Comparison of ENCODE assay signal across 8 cellular contexts in the genomic region with DNA sequence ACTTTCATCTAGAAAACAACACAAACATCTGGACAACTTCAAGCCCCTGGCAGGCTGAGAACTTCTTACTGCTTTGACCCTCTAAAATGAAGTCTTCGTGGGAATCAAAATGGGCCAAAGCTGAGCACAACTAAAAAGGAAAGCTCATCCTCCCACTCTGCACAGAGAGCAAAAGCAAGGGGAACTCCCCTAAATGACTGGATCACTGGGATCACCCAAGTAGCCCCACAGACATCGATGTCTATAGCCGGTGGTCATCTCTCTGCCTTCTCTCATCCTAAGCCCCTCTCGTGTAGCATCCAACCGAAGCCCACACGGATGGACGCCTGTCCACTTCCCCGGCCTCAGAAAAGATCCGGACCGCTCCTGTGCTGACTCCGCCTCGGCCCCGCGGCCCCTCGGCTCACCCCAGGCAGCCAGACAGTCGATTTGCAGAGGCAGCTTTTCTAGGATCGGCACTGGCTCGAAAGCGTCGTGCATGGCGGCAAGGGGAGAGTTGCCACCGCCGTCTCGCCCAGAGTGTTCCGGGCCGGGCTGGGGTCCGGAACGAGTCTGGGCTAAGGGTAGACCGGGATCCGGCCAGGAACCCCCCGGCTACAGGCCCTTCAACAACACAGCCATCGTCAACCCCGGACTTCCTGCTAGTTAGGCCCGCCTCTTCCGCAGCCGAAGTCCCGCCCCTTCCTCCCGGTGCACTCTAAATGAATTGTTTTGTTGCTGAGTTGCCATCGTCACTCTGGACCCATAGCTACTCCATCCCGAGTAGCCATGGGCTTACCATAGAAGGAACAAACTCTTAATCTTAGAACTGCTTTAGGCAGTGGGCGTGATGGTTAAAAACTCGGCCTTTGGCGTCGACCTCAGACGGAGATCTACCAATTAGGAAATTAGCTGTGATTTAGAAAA. TPM values are rescaled to one million over a fixed set of nuclear protein-coding genes. Genes with fewer than 3 reads are reported as not detected.
A peak's percentile ranks its signal among the peaks of the same experiment; 100 is the strongest.
DNase-seq lines count a peak whose midpoint lies in the region; ATAC-seq and TF ChIP-seq lines count a peak whose summit lies in the region.

A gene with protein sequence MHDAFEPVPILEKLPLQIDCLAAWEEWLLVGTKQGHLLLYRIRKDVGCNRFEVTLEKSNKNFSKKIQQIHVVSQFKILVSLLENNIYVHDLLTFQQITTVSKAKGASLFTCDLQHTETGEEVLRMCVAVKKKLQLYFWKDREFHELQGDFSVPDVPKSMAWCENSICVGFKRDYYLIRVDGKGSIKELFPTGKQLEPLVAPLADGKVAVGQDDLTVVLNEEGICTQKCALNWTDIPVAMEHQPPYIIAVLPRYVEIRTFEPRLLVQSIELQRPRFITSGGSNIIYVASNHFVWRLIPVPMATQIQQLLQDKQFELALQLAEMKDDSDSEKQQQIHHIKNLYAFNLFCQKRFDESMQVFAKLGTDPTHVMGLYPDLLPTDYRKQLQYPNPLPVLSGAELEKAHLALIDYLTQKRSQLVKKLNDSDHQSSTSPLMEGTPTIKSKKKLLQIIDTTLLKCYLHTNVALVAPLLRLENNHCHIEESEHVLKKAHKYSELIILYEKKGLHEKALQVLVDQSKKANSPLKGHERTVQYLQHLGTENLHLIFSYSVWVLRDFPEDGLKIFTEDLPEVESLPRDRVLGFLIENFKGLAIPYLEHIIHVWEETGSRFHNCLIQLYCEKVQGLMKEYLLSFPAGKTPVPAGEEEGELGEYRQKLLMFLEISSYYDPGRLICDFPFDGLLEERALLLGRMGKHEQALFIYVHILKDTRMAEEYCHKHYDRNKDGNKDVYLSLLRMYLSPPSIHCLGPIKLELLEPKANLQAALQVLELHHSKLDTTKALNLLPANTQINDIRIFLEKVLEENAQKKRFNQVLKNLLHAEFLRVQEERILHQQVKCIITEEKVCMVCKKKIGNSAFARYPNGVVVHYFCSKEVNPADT (minus strand): TSS at position 631 of the 906 bp plus-strand sequence. CDS start 151 bp downstream, at position 480.

- peak within 1 kb of the TSS; percentile 73 for H3K4me3 ChIP-seq in CD8-positive, alpha-beta T cell (ENCODE audit: low read depth, low read length)

- peaks cover 6% of the 10 kb centered on the region for H3K36me3 ChIP-seq in CD8-positive, alpha-beta T cell (ENCODE audit: insufficient read depth, low read length)

- no peaks in the 10 kb centered on the region for H3K27me3 ChIP-seq in CD8-positive, alpha-beta T cell (ENCODE audit: insufficient read depth, low read length)

- no peak for TF ChIP-seq CTCF in CD8-positive, alpha-beta T cell (IDR thresholded peaks at IDR 0.05)

- intact Hi-C loops in CD8-positive, alpha-beta T cell (cut with DNase I, micrococcal nuclease) = loop anchor here (1.0 to 10.0 kb wide), 8 partner anchors 65 to 1316 kb away; partner anchors contain the start of genes GANC (in 2 of the 2), TMEM87A (in 2 of the 2), TTBK2 (in 2 of the 2) and CDAN1 (in 1 of the 2)

- H3K4me1 ChIP-seq in CD8-positive, alpha-beta T cell (ENCODE audit: insufficient read depth, low read length) = peaks cover 23% of the 10 kb centered on the region

- POLR2A ChIA-PET in CD8-positive, alpha-beta T cell (lab: Charles Lee) = interaction anchor here (0.7 to 2.4 kb wide), 5 partner anchors 9 to 65 kb away, joined by 3 to 8 read pairs (median 4); partner anchors contain the start of genes GANC and TMEM87A
- POLR2A ChIA-PET in activated CD8-positive, alpha-beta memory T cell treated with anti-CD3 and anti-CD28 coated beads for 36 hours (lab: Charles Lee) = interaction anchor here (0.5 to 1.7 kb wide), 6 partner anchors 14 to 169 kb away, joined by 3 to 11 read pairs (median 6); partner anchors contain the start of genes GANC and TMEM87A

- H3K9me3 ChIP-seq in CD8-positive, alpha-beta T cell (ENCODE audit: low read length) = no peaks in the 10 kb centered on the region

- peak within 1 kb of the TSS; percentile 97 for H3K4me3 Mint-ChIP-seq in CD8-positive, alpha-beta T cell
- H3K4me3 Mint-ChIP-seq in effector memory CD8-positive, alpha-beta T cell = peak within 1 kb of the TSS; percentile 94 to 95

- H3K4me1 Mint-ChIP-seq in CD8-positive, alpha-beta T cell (ENCODE audit: low read depth) = peaks cover 40% of the 10 kb centered on the region
- H3K4me1 Mint-ChIP-seq in effector memory CD8-positive, alpha-beta T cell (ENCODE audit: low read depth in 2 of 2) = peaks cover 28 to 38% of the 10 kb centered on the region in 2 donors

- peak; percentile 65 to 87 (median 82) for DNase-seq in CD8-positive, alpha-beta T cell
- DNase-seq in HS-5 (ENCODE audit: low read depth) (peak; percentile 45), NOMO-1 (lab: John Stamatoyannopoulos, UW; ENCODE audit: unreplicated experiment in 2 of 2) (peak; percentile 80 to 86), lung microvascular endothelial cell (ENCODE audit: low read depth in 2 of 2) (peak; percentile 92 to 94)
- DNase-seq in effector memory CD8-positive, alpha-beta T cell = peak; percentile 77 to 80 (median 79)
- peak; percentile 64 to 65 (median 65) for DNase-seq in stimulated activated CD4-positive, alpha-beta T cell treated with anti-CD3 and anti-CD28 coated beads, TNF-alpha, amount 100 ng/mL, for 4 hours (ENCODE audit: low read depth in 3 of 3)

- no peaks in the 10 kb centered on the region for H3K9me3 Mint-ChIP-seq in CD8-positive, alpha-beta T cell
- no peaks in the 10 kb centered on the region for H3K9me3 Mint-ChIP-seq in effector memory CD8-positive, alpha-beta T cell

- peaks cover 50% of the 10 kb centered on the region for H3K36me3 Mint-ChIP-seq in CD8-positive, alpha-beta T cell
- H3K36me3 Mint-ChIP-seq in effector memory CD8-positive, alpha-beta T cell (ENCODE audit: insufficient read depth) = peaks cover 19% of the 10 kb centered on the region

- H3K27ac Mint-ChIP-seq in CD8-positive, alpha-beta T cell = peak within 1 kb of the TSS; percentile 95
- peak within 1 kb of the TSS; percentile 91 to 97 for H3K27ac Mint-ChIP-seq in effector memory CD8-positive, alpha-beta T cell

- CTCF ChIA-PET in CD8-positive, alpha-beta T cell (lab: Charles Lee) = interaction anchor here (0.6 kb wide), 1 partner anchor 14 kb away, joined by 3 read pairs; no protein-coding TSS in a partner anchor
- CTCF ChIA-PET in activated CD8-positive, alpha-beta memory T cell treated with anti-CD3 and anti-CD28 coated beads for 36 hours (lab: Charles Lee) = interaction anchor here (1.5 kb wide), 1 partner anchor 263 kb away, joined by 4 read pairs; no protein-coding TSS in a partner anchor

- H3K27ac ChIP-seq in CD8-positive, alpha-beta T cell (ENCODE audit: low read depth, low read length) = peak within 1 kb of the TSS; percentile 83

- peak; percentile 98 for ATAC-seq in CD8-positive, alpha-beta T cell
- peak; percentile 98 for ATAC-seq in GM19463 (IDR thresholded peaks at IDR 0.05; ENCODE audit: unreplicated experiment)
- ATAC-seq in effector memory CD8-positive, alpha-beta T cell (replicated peaks) = peak; percentile 97

- H3K27me3 Mint-ChIP-seq in CD8-positive, alpha-beta T cell (ENCODE audit: low read depth) = no peaks in the 10 kb centered on the region
- H3K27me3 Mint-ChIP-seq in effector memory CD8-positive, alpha-beta T cell = no peaks in the 10 kb centered on the region

RNA-seq across cellular contexts. Expression of the gene that starts here (rescaled TPM):
- 10 to 100 TPM; 81.5 to 82.9 TPM for total RNA-seq in CD8-positive, alpha-beta T cell
- 10 to 100 TPM; 40.6 to 46.1 TPM for total RNA-seq in activated CD8-positive, alpha-beta memory T cell treated with anti-CD3 and anti-CD28 coated beads for 36 hours
- 24.0 and 31.9 TPM in 2 replicates for total RNA-seq in lung microvascular endothelial cell

Comparison
In these comparisons a context has a peak if more than half of its experiments do, and no peak if none do; other contexts are left out.
1. Peak in every context shown above with its lines: DNase-seq, ATAC-seq, H3K4me3 ChIP-seq and H3K27ac ChIP-seq.